Comparison of ENCODE assay signal across 1 cellular context in genomic region chr3:11509175-11510000, GRCh38.
TF ChIP-seq lines count a peak whose summit lies in the region.

No MANE protein-coding gene starts in this region.

TF ChIP-seq in HEK293, 187 proteins besides CTCF, POLR2A, EP300 and RAD21 (continued from another document and continues in another):
- TF ChIP-seq PBX3 (CRISPR knock-in tag; IDR thresholded peaks at IDR 0.05) (no peak), OSR2 (tag by site-specific recombination; IDR thresholded peaks at IDR 0.05) (peak; percentile 99), ZNF341 (tag by site-specific recombination; IDR thresholded peaks at IDR 0.05; ENCODE audit: low read depth) (peak; percentile 93), TSHZ1 (tag by site-specific recombination; IDR thresholded peaks at IDR 0.05; ENCODE audit: borderline replicate concordance) (peak; percentile 87), ZNF610 (tag by site-specific recombination; IDR thresholded peaks at IDR 0.05; ENCODE audit: borderline replicate concordance) (peak; percentile 88), BCL11A (tag by site-specific recombination; IDR thresholded peaks at IDR 0.05; ENCODE audit: low read depth) (peak; percentile 65), ZNF121 (tag by site-specific recombination; IDR thresholded peaks at IDR 0.05) (no peak), FEZF1 (tag by site-specific recombination; IDR thresholded peaks at IDR 0.05) (peak; percentile 96), ZNF23 (tag by site-specific recombination; IDR thresholded peaks at IDR 0.05; ENCODE audit: borderline replicate concordance) (no peak), KLF16 (tag by site-specific recombination; IDR thresholded peaks at IDR 0.05) (no peak), ZNF473 (tag by site-specific recombination; IDR thresholded peaks at IDR 0.05) (no peak), ZFP37 (tag by site-specific recombination; IDR thresholded peaks at IDR 0.05) (no peak), ZNF549 (tag by site-specific recombination; IDR thresholded peaks at IDR 0.05) (no peak), ZNF654 (tag by site-specific recombination; IDR thresholded peaks at IDR 0.05; ENCODE audit: low read depth) (no peak), ZNF423 (tag by site-specific recombination; IDR thresholded peaks at IDR 0.05) (no peak), ZNF677 (tag by site-specific recombination; IDR thresholded peaks at IDR 0.05) (no peak), GLIS1 (tag by site-specific recombination; IDR thresholded peaks at IDR 0.05) (peak; percentile 67), ZNF10 (tag by site-specific recombination; IDR thresholded peaks at IDR 0.05) (no peak), SP7 (tag by site-specific recombination; IDR thresholded peaks at IDR 0.05) (peak; percentile 66), ZNF169 (tag by site-specific recombination; IDR thresholded peaks at IDR 0.05) (no peak), ZEB2 (tag by site-specific recombination; IDR thresholded peaks at IDR 0.05) (peak; percentile 99), ZNF112 (tag by site-specific recombination; IDR thresholded peaks at IDR 0.05) (no peak), ZBTB49 (tag by site-specific recombination; IDR thresholded peaks at IDR 0.05; ENCODE audit: low read depth) (no peak), ZNF155 (tag by site-specific recombination; IDR thresholded peaks at IDR 0.05) (0 out of 2 replicates have a peak, but pooled peaks have one; percentile 88), PATZ1 (tag by site-specific recombination; IDR thresholded peaks at IDR 0.05) (peak; percentile 46; the same call in 1 of the 2 replicates), ZNF629 (tag by site-specific recombination; IDR thresholded peaks at IDR 0.05) (peak; percentile 83), ZNF280D (tag by site-specific recombination; IDR thresholded peaks at IDR 0.05) (no peak), ZNF704 (tag by site-specific recombination; IDR thresholded peaks at IDR 0.05) (no peak), ZBTB48 (tag by site-specific recombination; IDR thresholded peaks at IDR 0.05) (no peak; the same call in 1 of the 2 replicates), SP2 (tag by site-specific recombination; IDR thresholded peaks at IDR 0.05) (peak; percentile 30; the same call in 1 of the 2 replicates), ZBTB26 (tag by site-specific recombination; optimal IDR thresholded peaks at IDR 0.05) (no peak), ZNF785 (tag by site-specific recombination; IDR thresholded peaks at IDR 0.05) (no peak), ZNF138 (tag by site-specific recombination; IDR thresholded peaks at IDR 0.05; ENCODE audit: borderline replicate concordance) (no peak), PRDM2 (tag by site-specific recombination; IDR thresholded peaks at IDR 0.05; ENCODE audit: borderline replicate concordance) (no peak), ZNF174 (tag by site-specific recombination; IDR thresholded peaks at IDR 0.05) (no peak), ZNF335 (tag by site-specific recombination; conservative IDR thresholded peaks at IDR 0.05) (peak; percentile 80), ZNF843 (tag by site-specific recombination; IDR thresholded peaks at IDR 0.05) (peak; percentile 91)
- TF ChIP-seq, protein P1, sequence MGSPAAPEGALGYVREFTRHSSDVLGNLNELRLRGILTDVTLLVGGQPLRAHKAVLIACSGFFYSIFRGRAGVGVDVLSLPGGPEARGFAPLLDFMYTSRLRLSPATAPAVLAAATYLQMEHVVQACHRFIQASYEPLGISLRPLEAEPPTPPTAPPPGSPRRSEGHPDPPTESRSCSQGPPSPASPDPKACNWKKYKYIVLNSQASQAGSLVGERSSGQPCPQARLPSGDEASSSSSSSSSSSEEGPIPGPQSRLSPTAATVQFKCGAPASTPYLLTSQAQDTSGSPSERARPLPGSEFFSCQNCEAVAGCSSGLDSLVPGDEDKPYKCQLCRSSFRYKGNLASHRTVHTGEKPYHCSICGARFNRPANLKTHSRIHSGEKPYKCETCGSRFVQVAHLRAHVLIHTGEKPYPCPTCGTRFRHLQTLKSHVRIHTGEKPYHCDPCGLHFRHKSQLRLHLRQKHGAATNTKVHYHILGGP (tag by site-specific recombination; IDR thresholded peaks at IDR 0.05): peak; percentile 53; the same call in 1 of the 2 replicates
